1 cellular context compared by ENCODE assay signal in the genomic region with DNA sequence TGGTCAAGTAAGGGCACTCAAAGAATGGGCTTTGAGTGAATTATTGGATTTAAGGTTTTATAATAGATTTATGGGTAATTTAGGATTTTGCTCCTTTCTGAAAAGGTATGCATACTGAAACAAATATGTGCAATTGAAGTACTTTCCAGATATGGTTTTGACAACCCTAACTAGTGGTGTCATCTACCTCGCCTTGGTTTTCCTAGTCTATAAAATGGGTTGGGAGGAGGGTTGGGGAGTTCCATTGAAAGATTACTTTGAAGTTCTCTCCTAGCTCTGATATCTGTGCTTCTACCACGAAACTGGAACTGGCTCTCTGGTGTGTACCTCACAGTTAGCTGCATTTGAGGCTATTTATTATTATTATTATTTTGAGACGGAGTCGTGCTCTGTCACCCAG.
TF ChIP-seq lines count a peak whose summit lies in the region.

No MANE protein-coding gene starts in this region.

TF ChIP-seq in neural cell, 6 proteins besides CTCF, POLR2A, EP300 and RAD21 (continued from another document):
- TF ChIP-seq, protein P1, sequence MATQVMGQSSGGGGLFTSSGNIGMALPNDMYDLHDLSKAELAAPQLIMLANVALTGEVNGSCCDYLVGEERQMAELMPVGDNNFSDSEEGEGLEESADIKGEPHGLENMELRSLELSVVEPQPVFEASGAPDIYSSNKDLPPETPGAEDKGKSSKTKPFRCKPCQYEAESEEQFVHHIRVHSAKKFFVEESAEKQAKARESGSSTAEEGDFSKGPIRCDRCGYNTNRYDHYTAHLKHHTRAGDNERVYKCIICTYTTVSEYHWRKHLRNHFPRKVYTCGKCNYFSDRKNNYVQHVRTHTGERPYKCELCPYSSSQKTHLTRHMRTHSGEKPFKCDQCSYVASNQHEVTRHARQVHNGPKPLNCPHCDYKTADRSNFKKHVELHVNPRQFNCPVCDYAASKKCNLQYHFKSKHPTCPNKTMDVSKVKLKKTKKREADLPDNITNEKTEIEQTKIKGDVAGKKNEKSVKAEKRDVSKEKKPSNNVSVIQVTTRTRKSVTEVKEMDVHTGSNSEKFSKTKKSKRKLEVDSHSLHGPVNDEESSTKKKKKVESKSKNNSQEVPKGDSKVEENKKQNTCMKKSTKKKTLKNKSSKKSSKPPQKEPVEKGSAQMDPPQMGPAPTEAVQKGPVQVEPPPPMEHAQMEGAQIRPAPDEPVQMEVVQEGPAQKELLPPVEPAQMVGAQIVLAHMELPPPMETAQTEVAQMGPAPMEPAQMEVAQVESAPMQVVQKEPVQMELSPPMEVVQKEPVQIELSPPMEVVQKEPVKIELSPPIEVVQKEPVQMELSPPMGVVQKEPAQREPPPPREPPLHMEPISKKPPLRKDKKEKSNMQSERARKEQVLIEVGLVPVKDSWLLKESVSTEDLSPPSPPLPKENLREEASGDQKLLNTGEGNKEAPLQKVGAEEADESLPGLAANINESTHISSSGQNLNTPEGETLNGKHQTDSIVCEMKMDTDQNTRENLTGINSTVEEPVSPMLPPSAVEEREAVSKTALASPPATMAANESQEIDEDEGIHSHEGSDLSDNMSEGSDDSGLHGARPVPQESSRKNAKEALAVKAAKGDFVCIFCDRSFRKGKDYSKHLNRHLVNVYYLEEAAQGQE (IDR thresholded peaks at IDR 0.05; ENCODE audit: borderline replicate concordance) = no peak
